Comparison of ENCODE assay signal across 22 cellular contexts in genomic region chr9:30015073-30015472, GRCh38.
"Had no signal": no experiment of that assay in that cellular context is flagged by ENCODE, and none has a peak within 500 bp of the region (broad histone marks: within the 10 kb centered on the region; RNA-seq: fewer than 3 reads in every experiment).

No MANE protein-coding gene starts in this region.

- H3K4me2 ChIP-seq: smooth muscle cell had no signal

- DNase-seq: cortex of kidney; effector memory CD8-positive, alpha-beta T cell; erythroblast; esophagus squamous epithelium; mucosa of descending colon; naive thymus-derived CD4-positive, alpha-beta T cell; nucleus accumbens; stimulated activated CD4-positive, alpha-beta T cell treated with anti-CD3 and anti-CD28 coated beads, Interleukin-12 subunit alpha, Interleukin-12 subunit beta, amount 100 ng/mL, for 4 hours; stimulated activated CD4-positive, alpha-beta T cell treated with anti-CD3 and anti-CD28 coated beads, Interleukin-1b, Interleukin-23, amount 100 ng/mL, for 48 hours; stimulated activated CD4-positive, alpha-beta T cell treated with anti-CD3 and anti-CD28 coated beads, Interleukin-4, amount 100 ng/mL, for 1 hour; stimulated activated CD8-positive, alpha-beta memory T cell treated with anti-CD3 and anti-CD28 coated beads, Interleukin-4, amount 100 ng/mL, for 48 hours; stimulated activated naive CD4-positive, alpha-beta T cell; stimulated activated naive CD8-positive, alpha-beta T cell treated with anti-CD3 and anti-CD28 coated beads, Interleukin-15, amount 100 ng/mL, for 72 hours; thyroid gland; trophoblast cell had no signal

- H3K4me1 ChIP-seq: esophagus squamous epithelium, prostate gland, right atrium auricular region, thyroid gland, vagina had no signal

- ATAC-seq: effector memory CD8-positive, alpha-beta T cell; left lobe of liver; mucosa of descending colon; naive thymus-derived CD4-positive, alpha-beta T cell; sciatic nerve; stimulated activated naive CD8-positive, alpha-beta T cell treated with anti-CD3 and anti-CD28 coated beads, Interleukin-15, amount 100 ng/mL, for 72 hours had no signal

- H3K9me3 ChIP-seq: esophagus squamous epithelium, mucosa of descending colon, prostate gland, right atrium auricular region, thyroid gland, vagina had no signal

- H3K4me3 ChIP-seq: esophagus squamous epithelium, lung, mucosa of descending colon, prostate gland, right atrium auricular region, smooth muscle cell, thyroid gland, vagina had no signal

- H3K27ac ChIP-seq: esophagus squamous epithelium, prostate gland, right atrium auricular region, thyroid gland, vagina had no signal

- H3K27me3 ChIP-seq: esophagus squamous epithelium, right atrium auricular region, thyroid gland, vagina had no signal

- H3K36me3 ChIP-seq: esophagus squamous epithelium, prostate gland, right atrium auricular region, thyroid gland, vagina had no signal
